Comparison of ENCODE assay signal across 24 cellular contexts in the genomic region with DNA sequence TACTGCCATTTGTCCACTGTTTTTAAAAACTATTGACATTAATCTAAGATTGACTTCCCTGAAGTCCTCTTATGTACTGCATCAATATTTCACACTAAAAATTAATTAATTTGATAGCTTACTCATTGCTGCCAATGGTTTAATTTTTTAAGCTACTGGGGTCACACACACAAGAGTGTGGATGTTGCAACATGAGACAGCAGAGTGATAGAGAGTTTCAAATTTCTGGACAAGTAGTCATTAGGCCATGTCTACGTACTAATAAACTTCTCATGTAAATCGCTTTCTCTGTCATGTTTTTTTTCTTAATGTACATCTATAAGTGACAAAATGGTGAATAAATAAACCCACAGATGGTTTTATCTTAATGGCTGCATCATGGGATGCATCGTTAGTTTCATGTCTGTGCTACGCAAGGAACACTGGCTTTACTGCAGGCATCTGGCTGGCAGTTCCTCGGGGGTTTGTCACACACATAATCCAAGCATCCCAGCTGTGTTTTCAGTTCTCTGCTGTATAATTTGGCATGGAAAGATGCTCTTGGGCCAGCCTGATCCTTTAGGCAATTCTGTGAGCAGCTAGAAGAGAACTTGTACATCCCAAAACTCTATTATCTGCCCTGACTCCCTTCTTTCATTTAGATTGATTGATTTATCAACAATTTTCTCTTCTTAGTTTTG. TPM values are rescaled to one million over a fixed set of nuclear protein-coding genes. Genes with fewer than 3 reads are reported as not detected.
DNase-seq lines count a peak whose midpoint lies in the region; ATAC-seq and TF ChIP-seq lines count a peak whose summit lies in the region.
"Had no signal": no experiment of that assay in that cellular context is flagged by ENCODE, and none has a peak within 500 bp of the region (broad histone marks: within the 10 kb centered on the region; RNA-seq: fewer than 3 reads in every experiment).

No MANE protein-coding gene starts in this region.

- H3K9me3 ChIP-seq in left ventricle myocardium inferior (replicated peaks) (no peaks in the 10 kb centered on the region), neural cell (ENCODE audit: low read length) (no peaks in the 10 kb centered on the region)
- H3K9me3 ChIP-seq: A549 had no signal

- H3K4me2 ChIP-seq in neural cell (ENCODE audit: low read length) = no peak overlapping the region
- H3K4me2 ChIP-seq: A549 had no signal

- intact Hi-C loops in Right ventricle myocardium inferior (cut with DNase I) (no loop called here), left ventricle myocardium inferior (cut with micrococcal nuclease) (no loop called here), MCF 10A (cut with micrococcal nuclease) (no loop called here)

- no peaks in the 10 kb centered on the region for H3K36me3 ChIP-seq in left ventricle myocardium inferior
- no peaks in the 10 kb centered on the region for H3K36me3 ChIP-seq in neural cell (ENCODE audit: insufficient read depth, low read length)

- POLR2A ChIA-PET in MCF 10A (lab: Yijun Ruan, JAX) = no interaction called here

- no TSS peak for BruUV-seq in MCF 10A (replicated peaks; lab: Mats Ljungman, UMichigan)

- H3K27me3 ChIP-seq in left ventricle myocardium inferior (ENCODE audit: low read depth) = no peaks in the 10 kb centered on the region
- no peaks in the 10 kb centered on the region for H3K27me3 ChIP-seq in neural cell (ENCODE audit: insufficient read depth, low read depth, low read length)

- no peaks in the 10 kb centered on the region for H4K20me1 ChIP-seq in neural cell (ENCODE audit: insufficient read depth)

- CTCF ChIA-PET in MCF 10A (lab: Yijun Ruan, JAX) = no interaction called here

- H3K27ac ChIP-seq in left ventricle myocardium inferior (replicated peaks) (no peak overlapping the region), neural cell (ENCODE audit: low read length) (peak overlapping the region; percentile 15)
- H3K27ac ChIP-seq: A549, GM23248 had no signal

- ATAC-seq in Right ventricle myocardium inferior = peak; percentile 69
- ATAC-seq: A549, SK-N-SH treated with all-trans-retinoic acid at 6 μM for 48 hours had no signal

- no peak overlapping the region for H3K4me3 Mint-ChIP-seq in MCF 10A (ENCODE audit: unreplicated experiment)
- H3K4me3 Mint-ChIP-seq: CD4-positive, CD25-positive, alpha-beta regulatory T cell; H9; HFFc6 had no signal

- no peaks in the 10 kb centered on the region for H3K9me2 ChIP-seq in neural cell (ENCODE audit: insufficient read depth, low read length)

- TF ChIP-seq RAD21 in neural cell (conservative IDR thresholded peaks at IDR 0.05) = no peak

- TF ChIP-seq EP300 in neural cell (conservative IDR thresholded peaks at IDR 0.05; ENCODE audit: poor library complexity, severe bottlenecking) = no peak

- peaks cover 6% of the 10 kb centered on the region for H3K9me3 Mint-ChIP-seq in MCF 10A (ENCODE audit: unreplicated experiment)
- H3K9me3 Mint-ChIP-seq: H9 had no signal

- H3K4me3 ChIP-seq in left ventricle myocardium inferior (no peak overlapping the region), neural cell (ENCODE audit: low read length) (peak overlapping the region; percentile 35)
- H3K4me3 ChIP-seq: A549, GM23248 had no signal

- DNase-seq in Right ventricle myocardium inferior (ENCODE audit: missing footprints) (no peak), left ventricle myocardium inferior (no peak), NCI-H1694 treated with DMSO at 0.1 percent for 48 hours (lab: John Stamatoyannopoulos, UW) (peak; percentile 96), NCI-H524 treated with DMSO at 0.1 percent for 48 hours (lab: John Stamatoyannopoulos, UW) (peak; percentile 74), MCF 10A (ENCODE audit: unreplicated experiment) (no peak), SHP77 treated with DMSO at 0.1 percent for 48 hours (lab: John Stamatoyannopoulos, UW) (no peak)
- DNase-seq: CD4-positive, CD25-positive, alpha-beta regulatory T cell; DMS153; GM23248; H9; HFFc6; Karpas-422; NCI-H187 treated with DMSO at 0.1 percent for 48 hours; NCI-H2107; NCI-H748 treated with DMSO at 0.1 percent for 48 hours; OCI-M1; SIG-M5 had no signal

- no peak overlapping the region for H2AFZ ChIP-seq in neural cell (ENCODE audit: low read depth, low read length)
- H2AFZ ChIP-seq: GM23248 had no signal

- TF ChIP-seq CTCF in left ventricle myocardium inferior (IDR thresholded peaks at IDR 0.05; ENCODE audit: borderline replicate concordance) = no peak
- TF ChIP-seq CTCF in neural cell (IDR thresholded peaks at IDR 0.05; ENCODE audit: poor library complexity, severe bottlenecking) = no peak
- no peak for TF ChIP-seq CTCF in MCF 10A (IDR thresholded peaks at IDR 0.05; ENCODE audit: unreplicated experiment)

- no peaks in the 10 kb centered on the region for H3K4me1 Mint-ChIP-seq in MCF 10A (ENCODE audit: insufficient read depth, unreplicated experiment)
- H3K4me1 Mint-ChIP-seq: CD4-positive, CD25-positive, alpha-beta regulatory T cell; H9 had no signal

- H3K27ac Mint-ChIP-seq in MCF 10A (ENCODE audit: low read depth, unreplicated experiment) = no peak overlapping the region
- H3K27ac Mint-ChIP-seq: CD4-positive, CD25-positive, alpha-beta regulatory T cell; HFFc6 had no signal

- H3K27me3 Mint-ChIP-seq in MCF 10A (ENCODE audit: insufficient read depth, unreplicated experiment) = no peaks in the 10 kb centered on the region
- H3K27me3 Mint-ChIP-seq: CD4-positive, CD25-positive, alpha-beta regulatory T cell had no signal

- H3K4me1 ChIP-seq in left ventricle myocardium inferior = no peaks in the 10 kb centered on the region
- H3K4me1 ChIP-seq: A549 had no signal

- no peaks in the 10 kb centered on the region for H3K36me3 Mint-ChIP-seq in MCF 10A (ENCODE audit: insufficient read depth, unreplicated experiment)
- H3K36me3 Mint-ChIP-seq: CD4-positive, CD25-positive, alpha-beta regulatory T cell had no signal

- no peak overlapping the region for H3K9ac ChIP-seq in neural cell (ENCODE audit: low read length)
- H3K9ac ChIP-seq: GM23248 had no signal

- H3F3A ChIP-seq in neural cell (ENCODE audit: insufficient read depth, low read length, poor library complexity, severe bottlenecking) = no peaks in the 10 kb centered on the region

- H3K79me2 ChIP-seq in neural cell (replicated peaks; ENCODE audit: insufficient read depth, low read length) = no peaks in the 10 kb centered on the region

TF ChIP-seq in neural cell, 6 proteins besides CTCF, POLR2A, EP300 and RAD21:
- TF ChIP-seq TAF1 (IDR thresholded peaks at IDR 0.05; ENCODE audit: low read depth) = no peak
- no peak for TF ChIP-seq POLR2AphosphoS5 (IDR thresholded peaks at IDR 0.05)
- TF ChIP-seq, protein P1, sequence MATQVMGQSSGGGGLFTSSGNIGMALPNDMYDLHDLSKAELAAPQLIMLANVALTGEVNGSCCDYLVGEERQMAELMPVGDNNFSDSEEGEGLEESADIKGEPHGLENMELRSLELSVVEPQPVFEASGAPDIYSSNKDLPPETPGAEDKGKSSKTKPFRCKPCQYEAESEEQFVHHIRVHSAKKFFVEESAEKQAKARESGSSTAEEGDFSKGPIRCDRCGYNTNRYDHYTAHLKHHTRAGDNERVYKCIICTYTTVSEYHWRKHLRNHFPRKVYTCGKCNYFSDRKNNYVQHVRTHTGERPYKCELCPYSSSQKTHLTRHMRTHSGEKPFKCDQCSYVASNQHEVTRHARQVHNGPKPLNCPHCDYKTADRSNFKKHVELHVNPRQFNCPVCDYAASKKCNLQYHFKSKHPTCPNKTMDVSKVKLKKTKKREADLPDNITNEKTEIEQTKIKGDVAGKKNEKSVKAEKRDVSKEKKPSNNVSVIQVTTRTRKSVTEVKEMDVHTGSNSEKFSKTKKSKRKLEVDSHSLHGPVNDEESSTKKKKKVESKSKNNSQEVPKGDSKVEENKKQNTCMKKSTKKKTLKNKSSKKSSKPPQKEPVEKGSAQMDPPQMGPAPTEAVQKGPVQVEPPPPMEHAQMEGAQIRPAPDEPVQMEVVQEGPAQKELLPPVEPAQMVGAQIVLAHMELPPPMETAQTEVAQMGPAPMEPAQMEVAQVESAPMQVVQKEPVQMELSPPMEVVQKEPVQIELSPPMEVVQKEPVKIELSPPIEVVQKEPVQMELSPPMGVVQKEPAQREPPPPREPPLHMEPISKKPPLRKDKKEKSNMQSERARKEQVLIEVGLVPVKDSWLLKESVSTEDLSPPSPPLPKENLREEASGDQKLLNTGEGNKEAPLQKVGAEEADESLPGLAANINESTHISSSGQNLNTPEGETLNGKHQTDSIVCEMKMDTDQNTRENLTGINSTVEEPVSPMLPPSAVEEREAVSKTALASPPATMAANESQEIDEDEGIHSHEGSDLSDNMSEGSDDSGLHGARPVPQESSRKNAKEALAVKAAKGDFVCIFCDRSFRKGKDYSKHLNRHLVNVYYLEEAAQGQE (IDR thresholded peaks at IDR 0.05; ENCODE audit: borderline replicate concordance) = no peak
- TF ChIP-seq MXI1 (conservative IDR thresholded peaks at IDR 0.05; ENCODE audit: poor library complexity, severe bottlenecking) = no peak
- no peak for TF ChIP-seq EZH2 (IDR thresholded peaks at IDR 0.05; ENCODE audit: borderline replicate concordance, insufficient read depth, low read length, poor library complexity, severe bottlenecking)
- TF ChIP-seq SMC3 (conservative IDR thresholded peaks at IDR 0.05; ENCODE audit: poor library complexity) = no peak

RNA-seq across cellular contexts. Expression of gene CHODL, which starts 16.4 kb away (rescaled TPM):
- total RNA-seq in Right ventricle myocardium inferior = 0.14 TPM
- 0.25 TPM for total RNA-seq in left ventricle myocardium inferior
- 22.2 and 28.8 TPM in 2 replicates for polyA plus RNA-seq in neural cell
- 29.6 and 33.1 TPM in 2 replicates for polyA minus RNA-seq in neural cell
- 0.19 TPM in 1 of 2 replicates, not detected in the other for total RNA-seq in MCF 10A (2022)
- total RNA-seq: CD4-positive, CD25-positive, alpha-beta regulatory T cell; GM23248; HFFc6; M059J; RPMI7951; T-helper 2 cell treated with Interferon-gamma antibody and Interleukin-4, amounts not matched to agents 100 ng/mL and 5 ng/mL, for 36 hours had no signal
- polyA plus RNA-seq: A549, BJ, GM23248 had no signal

Comparison
In these comparisons a context has a peak if more than half of its experiments do, and no peak if none do; other contexts are left out.
1. DNase-seq: peak in NCI-H1694 treated with DMSO at 0.1 percent for 48 hours (single experiment) and NCI-H524 treated with DMSO at 0.1 percent for 48 hours (single experiment); none in Right ventricle myocardium inferior (single experiment), left ventricle myocardium inferior (single experiment), MCF 10A (single experiment) and SHP77 treated with DMSO at 0.1 percent for 48 hours (single experiment).